In the genomic region with DNA sequence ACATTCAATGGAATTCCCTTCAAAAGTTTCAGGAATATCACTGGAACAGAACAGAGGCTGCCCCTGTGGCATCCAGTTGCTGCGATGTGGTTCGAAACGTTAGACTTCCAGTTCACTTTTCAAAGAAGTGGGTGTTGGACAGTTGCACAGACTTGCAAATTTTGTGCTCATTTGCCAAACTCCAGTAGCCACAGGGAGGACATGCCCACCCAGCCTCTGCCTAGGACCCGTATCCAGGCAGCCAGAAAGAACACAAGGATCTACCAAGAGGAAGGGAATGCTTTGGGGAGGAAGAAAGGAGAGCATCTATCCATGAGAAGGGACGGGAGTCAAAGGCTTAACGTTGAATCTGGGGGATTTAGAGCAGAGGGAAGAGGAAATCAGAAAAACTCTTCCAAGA, we compare ENCODE assay signal across 17 cellular contexts. TPM values are rescaled to one million over a fixed set of nuclear protein-coding genes. Genes with fewer than 3 reads are reported as not detected.
A peak's percentile ranks its signal among the peaks of the same experiment; 100 is the strongest.
DNase-seq lines count a peak whose midpoint lies in the region; ATAC-seq and TF ChIP-seq lines count a peak whose summit lies in the region.
"Had no signal": no experiment of that assay in that cellular context is flagged by ENCODE, and none has a peak within 500 bp of the region (broad histone marks: within the 10 kb centered on the region; RNA-seq: fewer than 3 reads in every experiment).

Gene METTL21C, minus strand, starts transcription at position 101 of the 400 bp plus-strand sequence. CDS start 546 bp downstream, outside the sequence.

- H3K36me3 Mint-ChIP-seq in GM23338 (ENCODE audit: low read depth), result no peaks in the 10 kb centered on the region
- H3K36me3 Mint-ChIP-seq: IgD-negative memory B cell had no signal

- DNase-seq in GM23338 (ENCODE audit: low spot score), result no peak
- DNase-seq in fibroblast of lung (ENCODE audit: low read depth in 2 of 2), result no peak
- DNase-seq in neuronal stem cell (ENCODE audit: low spot score), result no peak
- no peak for DNase-seq in NCI-H1436 (lab: John Stamatoyannopoulos, UW)
- DNase-seq in NCI-H345 treated with DMSO at 0.1 percent for 48 hours (lab: John Stamatoyannopoulos, UW; ENCODE audit: unreplicated experiment), result no peak
- DNase-seq in SHP77 (lab: John Stamatoyannopoulos, UW), result no peak
- DNase-seq: 8988T; AML-193; CD8-positive, alpha-beta memory T cell; DMS 273 treated with DMSO at 0.1 percent for 48 hours; GM23248 had no signal

- no peak within 1 kb of the TSS for H4K91ac ChIP-seq in neuronal stem cell (ENCODE audit: low read depth, low read length, poor library complexity)

- H4K20me1 ChIP-seq in GM23338 (replicated peaks; ENCODE audit: insufficient read depth) (no peaks in the 10 kb centered on the region), fibroblast of lung (ENCODE audit: control insufficient read depth, extremely low read depth, insufficient read depth, low read length) (no peaks in the 10 kb centered on the region)
- H4K20me1 ChIP-seq: BLaER1 had no signal

- no peak within 1 kb of the TSS for H2BK120ac ChIP-seq in neuronal stem cell (ENCODE audit: low read depth, low read length)

- no peak within 1 kb of the TSS for H3K14ac ChIP-seq in neuronal stem cell (ENCODE audit: low read length)

- no peak within 1 kb of the TSS for H2BK12ac ChIP-seq in neuronal stem cell (ENCODE audit: low read length)

- no peak within 1 kb of the TSS for H3K4me3 ChIP-seq in GM23338
- H3K4me3 ChIP-seq in fibroblast of lung (replicated peaks in 1 of 4; ENCODE audit: control extremely low read depth in 1 of 4, insufficient read depth in 1 of 4, low read depth in 3 of 4, low read length in 4 of 4), result no peak within 1 kb of the TSS
- no peak within 1 kb of the TSS for H3K4me3 ChIP-seq in neuronal stem cell (ENCODE audit: low read length in 2 of 2)
- no peak within 1 kb of the TSS for H3K4me3 ChIP-seq in skeletal muscle satellite cell (ENCODE audit: low read length)
- H3K4me3 ChIP-seq: BLaER1, GM23248 had no signal

- H3K4me1 ChIP-seq in GM23338 (ENCODE audit: insufficient read depth), result peaks cover 9% of the 10 kb centered on the region
- H3K4me1 ChIP-seq in fibroblast of lung (ENCODE audit: control insufficient read depth, extremely low read depth, insufficient read depth, low read length), result peaks cover 4% of the 10 kb centered on the region
- H3K4me1 ChIP-seq in neuronal stem cell (ENCODE audit: control insufficient read depth in 2 of 2, insufficient read depth in 1 of 2, low read depth in 1 of 2, low read length in 2 of 2), result peaks cover 0 to 14% of the 10 kb centered on the region in 2 donors
- H3K4me1 ChIP-seq in skeletal muscle satellite cell (ENCODE audit: control insufficient read depth, insufficient read depth, low read length), result peaks cover 9% of the 10 kb centered on the region
- H3K4me1 ChIP-seq: BLaER1 had no signal

- no peaks in the 10 kb centered on the region for H3K27me3 Mint-ChIP-seq in GM23338 (ENCODE audit: insufficient read depth, low read depth, poor library complexity)

- H3K9ac ChIP-seq in fibroblast of lung (ENCODE audit: insufficient read depth, low read length), result no peak within 1 kb of the TSS
- H3K9ac ChIP-seq in neuronal stem cell (ENCODE audit: low read depth, low read length, poor library complexity), result no peak within 1 kb of the TSS
- H3K9ac ChIP-seq in skeletal muscle satellite cell (ENCODE audit: low read depth, low read length), result no peak within 1 kb of the TSS
- H3K9ac ChIP-seq: BLaER1, GM23248 had no signal

- H3K79me1 ChIP-seq in neuronal stem cell (ENCODE audit: low read depth, low read length), result no peaks in the 10 kb centered on the region

- H3K4me1 Mint-ChIP-seq in GM23338, result peaks cover 13% of the 10 kb centered on the region
- H3K4me1 Mint-ChIP-seq: CD8-positive, alpha-beta memory T cell; IgD-negative memory B cell had no signal

- H2AFZ ChIP-seq in GM23338 (peak within 1 kb of the TSS; percentile 11; the same call in 1 of the 2 replicates), fibroblast of lung (ENCODE audit: low read length) (no peak within 1 kb of the TSS), neuronal stem cell (ENCODE audit: low read length) (peak within 1 kb of the TSS; percentile 68)
- H2AFZ ChIP-seq: GM23248 had no signal

- no peak for ATAC-seq in GM23338

- H2BK15ac ChIP-seq in neuronal stem cell (ENCODE audit: low read length), result no peak within 1 kb of the TSS

- H3K4me3 Mint-ChIP-seq in GM23338, result no peak within 1 kb of the TSS
- H3K4me3 Mint-ChIP-seq: CD8-positive, alpha-beta memory T cell; IgD-negative memory B cell had no signal

- H3K27ac ChIP-seq in GM23338 (ENCODE audit: low read depth), result no peak within 1 kb of the TSS
- H3K27ac ChIP-seq in fibroblast of lung (ENCODE audit: insufficient read depth, low read length), result no peak within 1 kb of the TSS
- no peak within 1 kb of the TSS for H3K27ac ChIP-seq in neuronal stem cell (replicated peaks; ENCODE audit: low read length)
- H3K27ac ChIP-seq: BLaER1, GM23248 had no signal

- H3K27me3 ChIP-seq in GM23338 (ENCODE audit: insufficient read depth), result no peaks in the 10 kb centered on the region
- H3K27me3 ChIP-seq in fibroblast of lung (ENCODE audit: control insufficient read depth, insufficient read depth, low read length), result peaks cover 6% of the 10 kb centered on the region
- H3K27me3 ChIP-seq in neuronal stem cell (ENCODE audit: control insufficient read depth in 3 of 3, insufficient read depth in 3 of 3, low read depth in 1 of 3, low read length in 3 of 3), result no peaks in the 10 kb centered on the region
- peaks cover 66% of the 10 kb centered on the region for H3K27me3 ChIP-seq in skeletal muscle satellite cell (ENCODE audit: control insufficient read depth, insufficient read depth, low read length)
- H3K27me3 ChIP-seq: BLaER1 had no signal

- H3K27ac Mint-ChIP-seq in GM23338, result no peak within 1 kb of the TSS
- H3K27ac Mint-ChIP-seq: IgD-negative memory B cell had no signal

- H2AK5ac ChIP-seq in neuronal stem cell (ENCODE audit: low read depth, low read length), result no peak within 1 kb of the TSS

- H3K18ac ChIP-seq in neuronal stem cell (ENCODE audit: low read length), result no peak within 1 kb of the TSS

- H4K8ac ChIP-seq in neuronal stem cell (ENCODE audit: low read depth, low read length), result no peak within 1 kb of the TSS

- H3K79me2 ChIP-seq in GM23338 (replicated peaks; ENCODE audit: insufficient read depth) (no peaks in the 10 kb centered on the region), fibroblast of lung (ENCODE audit: control insufficient read depth, insufficient read depth, low read length) (no peaks in the 10 kb centered on the region)

- no peak for TF ChIP-seq CTCF in GM23338 (conservative IDR thresholded peaks at IDR 0.05; ENCODE audit: low read depth in 2 of 2)
- no peak for TF ChIP-seq CTCF in fibroblast of lung (conservative IDR thresholded peaks at IDR 0.05 in 1 of 2, IDR thresholded peaks at IDR 0.05 in 1 of 2; ENCODE audit: low read depth in 1 of 2, low read length in 2 of 2)

- H3K4me2 ChIP-seq in GM23338 (no peak within 1 kb of the TSS), fibroblast of lung (ENCODE audit: extremely low read depth, insufficient read depth, low read length) (peak within 1 kb of the TSS; percentile 48), neuronal stem cell (ENCODE audit: insufficient read depth, low read length, poor library complexity, severe bottlenecking) (no peak within 1 kb of the TSS), skeletal muscle satellite cell (ENCODE audit: low read length) (peak within 1 kb of the TSS; percentile 5)
- H3K4me2 ChIP-seq: BLaER1 had no signal

- H3K36me3 ChIP-seq in GM23338 (ENCODE audit: insufficient read depth) (no peaks in the 10 kb centered on the region), fibroblast of lung (ENCODE audit: control insufficient read depth, insufficient read depth, low read length) (no peaks in the 10 kb centered on the region), neuronal stem cell (replicated peaks in 1 of 2; ENCODE audit: control insufficient read depth in 2 of 2, insufficient read depth in 2 of 2, low read length in 2 of 2) (no peaks in the 10 kb centered on the region), skeletal muscle satellite cell (ENCODE audit: insufficient read depth, low read length) (no peaks in the 10 kb centered on the region)
- H3K36me3 ChIP-seq: BLaER1 had no signal

- H3K4ac ChIP-seq in neuronal stem cell (ENCODE audit: low read length), result no peak within 1 kb of the TSS

- no peaks in the 10 kb centered on the region for H3F3A ChIP-seq in GM23338 (replicated peaks; ENCODE audit: low read depth)

- no peaks in the 10 kb centered on the region for H3K9me2 ChIP-seq in GM23338 (ENCODE audit: insufficient read depth)

- no peak within 1 kb of the TSS for H3K23ac ChIP-seq in neuronal stem cell (ENCODE audit: low read depth, low read length, poor library complexity)

- H3K9me3 ChIP-seq in fibroblast of lung (ENCODE audit: control insufficient read depth, insufficient read depth, low read depth, low read length) (no peaks in the 10 kb centered on the region), neuronal stem cell (replicated peaks in 1 of 2; ENCODE audit: control insufficient read depth in 2 of 2, insufficient read depth in 1 of 2, low read depth in 1 of 2, low read length in 2 of 2) (peaks cover 4 to 5% of the 10 kb centered on the region in 2 donors), skeletal muscle satellite cell (replicated peaks; ENCODE audit: low read length) (peaks cover 6% of the 10 kb centered on the region)
- H3K9me3 ChIP-seq: BLaER1 had no signal

- WGBS in neuronal stem cell (ENCODE audit: extremely low coverage in 2 of 2, insufficient read length in 2 of 2, insufficient replicate concordance in 1 of 2), 2 donors, result no CpG with 5 or more reads among the region's 6 CpGs

- H2BK5ac ChIP-seq in neuronal stem cell (ENCODE audit: low read length), result no peak within 1 kb of the TSS

- peaks cover 4% of the 10 kb centered on the region; the same call in 1 of the 3 replicates for H3K9me3 Mint-ChIP-seq in GM23338

RNA-seq across cellular contexts. Expression of gene METTL21C, which starts in this region (rescaled TPM):
- total RNA-seq in GM23338 (2014; rRNA removed; shearing (Covaris generic)), result not detected in 2 replicates
- not detected in 2 replicates for polyA plus RNA-seq in GM23338 (2016; fragmentation: Nextera tagmentation; extraction: Ambion mirVana)
- total RNA-seq in fibroblast of lung, result 0.17 TPM in 1 of 2 replicates, not detected in the other
- not detected in 2 replicates for polyA plus RNA-seq in fibroblast of lung
- not detected in 2 replicates for polyA plus RNA-seq in fibroblast of lung (2012)
- not detected in 2 replicates for polyA minus RNA-seq in fibroblast of lung (ENCODE audit: low replicate concordance)
- polyA plus RNA-seq in neuronal stem cell (2013, experiment 1 of 2), result not detected
- 0.04 TPM for polyA plus RNA-seq in neuronal stem cell (2013, experiment 2 of 2)
- total RNA-seq in skeletal muscle satellite cell (2012; rRNA removed), result not detected in 2 replicates
- total RNA-seq: CD8-positive, alpha-beta memory T cell; Daoy; GM23248; H7; HT-29 had no signal
- polyA plus RNA-seq: CD8-positive, alpha-beta memory T cell; GM23248; IgD-negative memory B cell had no signal

Comparison
In these comparisons a context has a peak if more than half of its experiments do, and no peak if none do; other contexts are left out.
1. H3K4me2 ChIP-seq: peak in fibroblast of lung (single experiment) and skeletal muscle satellite cell (single experiment); none in GM23338 (single experiment) and neuronal stem cell (single experiment).